ENCODE assay signal across 23 cellular contexts in genomic region chr2:2146220-2146619, GRCh38.
"Had no signal": no experiment of that assay in that cellular context is flagged by ENCODE, and none has a peak within 500 bp of the region (broad histone marks: within the 10 kb centered on the region; RNA-seq: fewer than 3 reads in every experiment).

No MANE protein-coding gene starts in this region.

- H3K36me3 ChIP-seq: left lung, lower lobe of right lung, neural progenitor cell, neutrophil, right lobe of liver, tibial nerve, upper lobe of left lung, vagina had no signal

- H3K4me3 ChIP-seq: left lung, lower lobe of right lung, neural progenitor cell, psoas muscle, right lobe of liver, smooth muscle cell, tibial nerve, upper lobe of left lung, vagina had no signal

- H3K4me1 Mint-ChIP-seq: immature natural killer cell; naive thymus-derived CD8-positive, alpha-beta T cell; nephron; stimulated activated naive B cell treated with anti-CD40 and anti-IgM and Interleukin-4, amounts not matched to agents 10 μg/mL and 1 μg/mL and 100 μg/mL, for 72 hours had no signal

- H3K27me3 ChIP-seq: neural progenitor cell, neutrophil, right lobe of liver, tibial nerve, upper lobe of left lung, vagina had no signal

- H3K36me3 Mint-ChIP-seq: immature natural killer cell; naive thymus-derived CD8-positive, alpha-beta T cell; neural progenitor cell; stimulated activated naive B cell treated with anti-CD40 and anti-IgM and Interleukin-4, amounts not matched to agents 10 μg/mL and 1 μg/mL and 100 μg/mL, for 72 hours had no signal

- DNase-seq: immature natural killer cell; kidney; left colon; left lung; lower lobe of right lung; mammary epithelial cell; mesenchymal stem cell; naive thymus-derived CD8-positive, alpha-beta T cell; occipital lobe; psoas muscle; right lobe of liver; stimulated activated CD4-positive, alpha-beta T cell treated with anti-CD3 and anti-CD28 coated beads, Interleukin-1b, Interleukin-23, amount 100 ng/mL, for 48 hours; stimulated activated CD4-positive, alpha-beta T cell treated with anti-CD3 and anti-CD28 coated beads, Interleukin-2, amount 100 ng/mL, for 48 hours; stimulated activated naive B cell treated with anti-CD40 and anti-IgM and Interleukin-4, amounts not matched to agents 10 μg/mL and 1 μg/mL and 100 μg/mL, for 72 hours; stimulated activated naive CD8-positive, alpha-beta T cell treated with anti-CD3 and anti-CD28 coated beads, Interleukin-15, Interleukin-2, amounts not matched to agents 100 U/mL and 50 U/mL, for 24 hours; upper lobe of left lung had no signal

- H3K4me3 Mint-ChIP-seq: immature natural killer cell; naive thymus-derived CD8-positive, alpha-beta T cell; nephron; neural progenitor cell; stimulated activated naive B cell treated with anti-CD40 and anti-IgM and Interleukin-4, amounts not matched to agents 10 μg/mL and 1 μg/mL and 100 μg/mL, for 72 hours had no signal

- H3K27ac Mint-ChIP-seq: immature natural killer cell; naive thymus-derived CD8-positive, alpha-beta T cell; nephron; stimulated activated naive B cell treated with anti-CD40 and anti-IgM and Interleukin-4, amounts not matched to agents 10 μg/mL and 1 μg/mL and 100 μg/mL, for 72 hours had no signal

- H3K27ac ChIP-seq: left lung, lower lobe of right lung, neural progenitor cell, neutrophil, parathyroid adenoma, psoas muscle, right lobe of liver, tibial nerve, upper lobe of left lung, vagina had no signal

- H3K9me3 ChIP-seq: left lung, lower lobe of right lung, neutrophil, psoas muscle, right lobe of liver, tibial nerve, upper lobe of left lung, vagina had no signal

- H3K9me3 Mint-ChIP-seq: immature natural killer cell; naive thymus-derived CD8-positive, alpha-beta T cell; nephron; neural progenitor cell had no signal

- H3K4me1 ChIP-seq: left lung, lower lobe of right lung, parathyroid adenoma, psoas muscle, right lobe of liver, tibial nerve, upper lobe of left lung, vagina had no signal

- ATAC-seq: left colon; left lung; lower lobe of right lung; naive thymus-derived CD8-positive, alpha-beta T cell; psoas muscle; right lobe of liver; stimulated activated naive B cell treated with anti-CD40 and anti-IgM and Interleukin-4, amounts not matched to agents 10 μg/mL and 1 μg/mL and 100 μg/mL, for 72 hours; stimulated activated naive CD8-positive, alpha-beta T cell treated with anti-CD3 and anti-CD28 coated beads, Interleukin-15, Interleukin-2, amounts not matched to agents 100 U/mL and 50 U/mL, for 24 hours had no signal
